1 cellular context compared by ENCODE assay signal in genomic region chr12:54159140-54159539, GRCh38.
TF ChIP-seq lines count a peak whose summit lies in the region.

No MANE protein-coding gene starts in this region.

TF ChIP-seq in K562, 482 proteins besides CTCF, POLR2A, EP300 and RAD21 (continued from another document and continues in another):
- no peak for TF ChIP-seq ZBTB40 (IDR thresholded peaks at IDR 0.05)
- TF ChIP-seq ZBTB40 (CRISPR knock-in tag; IDR thresholded peaks at IDR 0.05): no peak
- no peak for TF ChIP-seq SETDB1 (IDR thresholded peaks at IDR 0.05; ENCODE audit: low read length)
- TF ChIP-seq, protein P1, sequence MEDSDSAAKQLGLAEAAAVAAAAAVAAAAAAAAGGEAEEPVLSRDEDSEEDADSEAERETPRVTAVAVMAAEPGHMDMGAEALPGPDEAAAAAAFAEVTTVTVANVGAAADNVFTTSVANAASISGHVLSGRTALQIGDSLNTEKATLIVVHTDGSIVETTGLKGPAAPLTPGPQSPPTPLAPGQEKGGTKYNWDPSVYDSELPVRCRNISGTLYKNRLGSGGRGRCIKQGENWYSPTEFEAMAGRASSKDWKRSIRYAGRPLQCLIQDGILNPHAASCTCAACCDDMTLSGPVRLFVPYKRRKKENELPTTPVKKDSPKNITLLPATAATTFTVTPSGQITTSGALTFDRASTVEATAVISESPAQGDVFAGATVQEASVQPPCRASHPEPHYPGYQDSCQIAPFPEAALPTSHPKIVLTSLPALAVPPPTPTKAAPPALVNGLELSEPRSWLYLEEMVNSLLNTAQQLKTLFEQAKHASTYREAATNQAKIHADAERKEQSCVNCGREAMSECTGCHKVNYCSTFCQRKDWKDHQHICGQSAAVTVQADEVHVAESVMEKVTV (CRISPR knock-in tag; IDR thresholded peaks at IDR 0.05): no peak
- no peak for TF ChIP-seq HOXB6 (CRISPR knock-in tag; IDR thresholded peaks at IDR 0.05; ENCODE audit: borderline replicate concordance)
- no peak for TF ChIP-seq MCM3 (IDR thresholded peaks at IDR 0.05)
- TF ChIP-seq PYGO2 (tag; IDR thresholded peaks at IDR 0.05): no peak
- TF ChIP-seq, protein P2, sequence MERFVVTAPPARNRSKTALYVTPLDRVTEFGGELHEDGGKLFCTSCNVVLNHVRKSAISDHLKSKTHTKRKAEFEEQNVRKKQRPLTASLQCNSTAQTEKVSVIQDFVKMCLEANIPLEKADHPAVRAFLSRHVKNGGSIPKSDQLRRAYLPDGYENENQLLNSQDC (CRISPR knock-in tag; IDR thresholded peaks at IDR 0.05): no peak
- TF ChIP-seq SUPT5H (IDR thresholded peaks at IDR 0.05): no peak
- no peak for TF ChIP-seq ZNF707 (CRISPR knock-in tag; conservative IDR thresholded peaks at IDR 0.05)
- TF ChIP-seq, protein P3, sequence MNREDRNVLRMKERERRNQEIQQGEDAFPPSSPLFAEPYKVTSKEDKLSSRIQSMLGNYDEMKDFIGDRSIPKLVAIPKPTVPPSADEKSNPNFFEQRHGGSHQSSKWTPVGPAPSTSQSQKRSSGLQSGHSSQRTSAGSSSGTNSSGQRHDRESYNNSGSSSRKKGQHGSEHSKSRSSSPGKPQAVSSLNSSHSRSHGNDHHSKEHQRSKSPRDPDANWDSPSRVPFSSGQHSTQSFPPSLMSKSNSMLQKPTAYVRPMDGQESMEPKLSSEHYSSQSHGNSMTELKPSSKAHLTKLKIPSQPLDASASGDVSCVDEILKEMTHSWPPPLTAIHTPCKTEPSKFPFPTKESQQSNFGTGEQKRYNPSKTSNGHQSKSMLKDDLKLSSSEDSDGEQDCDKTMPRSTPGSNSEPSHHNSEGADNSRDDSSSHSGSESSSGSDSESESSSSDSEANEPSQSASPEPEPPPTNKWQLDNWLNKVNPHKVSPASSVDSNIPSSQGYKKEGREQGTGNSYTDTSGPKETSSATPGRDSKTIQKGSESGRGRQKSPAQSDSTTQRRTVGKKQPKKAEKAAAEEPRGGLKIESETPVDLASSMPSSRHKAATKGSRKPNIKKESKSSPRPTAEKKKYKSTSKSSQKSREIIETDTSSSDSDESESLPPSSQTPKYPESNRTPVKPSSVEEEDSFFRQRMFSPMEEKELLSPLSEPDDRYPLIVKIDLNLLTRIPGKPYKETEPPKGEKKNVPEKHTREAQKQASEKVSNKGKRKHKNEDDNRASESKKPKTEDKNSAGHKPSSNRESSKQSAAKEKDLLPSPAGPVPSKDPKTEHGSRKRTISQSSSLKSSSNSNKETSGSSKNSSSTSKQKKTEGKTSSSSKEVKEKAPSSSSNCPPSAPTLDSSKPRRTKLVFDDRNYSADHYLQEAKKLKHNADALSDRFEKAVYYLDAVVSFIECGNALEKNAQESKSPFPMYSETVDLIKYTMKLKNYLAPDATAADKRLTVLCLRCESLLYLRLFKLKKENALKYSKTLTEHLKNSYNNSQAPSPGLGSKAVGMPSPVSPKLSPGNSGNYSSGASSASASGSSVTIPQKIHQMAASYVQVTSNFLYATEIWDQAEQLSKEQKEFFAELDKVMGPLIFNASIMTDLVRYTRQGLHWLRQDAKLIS (CRISPR knock-in tag; IDR thresholded peaks at IDR 0.05): no peak
- TF ChIP-seq, protein P4, sequence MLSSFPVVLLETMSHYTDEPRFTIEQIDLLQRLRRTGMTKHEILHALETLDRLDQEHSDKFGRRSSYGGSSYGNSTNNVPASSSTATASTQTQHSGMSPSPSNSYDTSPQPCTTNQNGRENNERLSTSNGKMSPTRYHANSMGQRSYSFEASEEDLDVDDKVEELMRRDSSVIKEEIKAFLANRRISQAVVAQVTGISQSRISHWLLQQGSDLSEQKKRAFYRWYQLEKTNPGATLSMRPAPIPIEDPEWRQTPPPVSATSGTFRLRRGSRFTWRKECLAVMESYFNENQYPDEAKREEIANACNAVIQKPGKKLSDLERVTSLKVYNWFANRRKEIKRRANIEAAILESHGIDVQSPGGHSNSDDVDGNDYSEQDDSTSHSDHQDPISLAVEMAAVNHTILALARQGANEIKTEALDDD (IDR thresholded peaks at IDR 0.05): no peak
- no peak for TF ChIP-seq ZBTB12 (CRISPR knock-in tag; IDR thresholded peaks at IDR 0.05)
- no peak for TF ChIP-seq ZNF253 (CRISPR knock-in tag; conservative IDR thresholded peaks at IDR 0.05)
- no peak for TF ChIP-seq UBTF (IDR thresholded peaks at IDR 0.05; ENCODE audit: borderline replicate concordance in 1 of 2, low read depth in 2 of 2, low read length in 2 of 2)
- TF ChIP-seq CEBPB (tag; IDR thresholded peaks at IDR 0.05): no peak
- no peak for TF ChIP-seq NCOA4 (IDR thresholded peaks at IDR 0.05; ENCODE audit: partially characterized antibody)
- TF ChIP-seq HDAC8 (tag; IDR thresholded peaks at IDR 0.05): no peak
- TF ChIP-seq ZNF274 (IDR thresholded peaks at IDR 0.05; ENCODE audit: borderline replicate concordance, low read depth, low read length): no peak
- TF ChIP-seq POLR3G (IDR thresholded peaks at IDR 0.05; ENCODE audit: extremely low read depth, insufficient read length, insufficient replicate concordance): no peak
- TF ChIP-seq, protein P5, sequence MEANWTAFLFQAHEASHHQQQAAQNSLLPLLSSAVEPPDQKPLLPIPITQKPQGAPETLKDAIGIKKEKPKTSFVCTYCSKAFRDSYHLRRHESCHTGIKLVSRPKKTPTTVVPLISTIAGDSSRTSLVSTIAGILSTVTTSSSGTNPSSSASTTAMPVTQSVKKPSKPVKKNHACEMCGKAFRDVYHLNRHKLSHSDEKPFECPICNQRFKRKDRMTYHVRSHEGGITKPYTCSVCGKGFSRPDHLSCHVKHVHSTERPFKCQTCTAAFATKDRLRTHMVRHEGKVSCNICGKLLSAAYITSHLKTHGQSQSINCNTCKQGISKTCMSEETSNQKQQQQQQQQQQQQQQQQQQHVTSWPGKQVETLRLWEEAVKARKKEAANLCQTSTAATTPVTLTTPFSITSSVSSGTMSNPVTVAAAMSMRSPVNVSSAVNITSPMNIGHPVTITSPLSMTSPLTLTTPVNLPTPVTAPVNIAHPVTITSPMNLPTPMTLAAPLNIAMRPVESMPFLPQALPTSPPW (CRISPR knock-in tag; IDR thresholded peaks at IDR 0.05): no peak
- TF ChIP-seq TSHZ1 (CRISPR knock-in tag; IDR thresholded peaks at IDR 0.05): no peak
- peak; percentile 63 for TF ChIP-seq CBFA2T2 (conservative IDR thresholded peaks at IDR 0.05)
- no peak for TF ChIP-seq NFRKB (IDR thresholded peaks at IDR 0.05; ENCODE audit: low read depth)
- TF ChIP-seq SMAD4 (CRISPR knock-in tag; conservative IDR thresholded peaks at IDR 0.05): no peak
- TF ChIP-seq SIN3B (IDR thresholded peaks at IDR 0.05; ENCODE audit: low read depth): no peak
- no peak for TF ChIP-seq PHF21A (IDR thresholded peaks at IDR 0.05; ENCODE audit: borderline replicate concordance, low read depth)
- TF ChIP-seq NRF1 (conservative IDR thresholded peaks at IDR 0.05 in 1 of 2, IDR thresholded peaks at IDR 0.05 in 1 of 2): 0 out of 4 replicates have a peak, but pooled peaks have one; percentile 24 to 30
- peak; percentile 84 for TF ChIP-seq ESRRA (IDR thresholded peaks at IDR 0.05; ENCODE audit: borderline replicate concordance, low read depth)
- TF ChIP-seq ZNF764 (CRISPR knock-in tag; IDR thresholded peaks at IDR 0.05; ENCODE audit: low read depth): no peak
